In genomic region chr6:52284460-52285173, GRCh38 we compare ENCODE assay signal across 8 cellular contexts. TPM values are rescaled to one million over a fixed set of nuclear protein-coding genes. Genes with fewer than 3 reads are reported as not detected.
DNase-seq lines count a peak whose midpoint lies in the region; ATAC-seq and TF ChIP-seq lines count a peak whose summit lies in the region.

Gene MCM3 (minus strand): TSS chr6:52284742. CDS start chr6:52284674, 68 bp downstream.

- peak; percentile 99 for DNase-seq in DMS 273 treated with DMSO at 0.1 percent for 48 hours (lab: John Stamatoyannopoulos, UW)
- DNase-seq in OCI-M2 (lab: John Stamatoyannopoulos, UW; ENCODE audit: unreplicated experiment): peak; percentile 97
- peak; percentile 82 for DNase-seq in activated T-cell treated with anti-CD3 and anti-CD28 coated beads for 4 hours
- peak; percentile 96 for DNase-seq in epithelial cell of proximal tubule (ENCODE audit: low read depth)
- DNase-seq in mucosa of gallbladder (ENCODE audit: low spot score): peak; percentile 99
- DNase-seq in stimulated activated CD8-positive, alpha-beta memory T cell treated with anti-CD3 and anti-CD28 coated beads, Interleukin-4, amount 100 ng/mL, for 4 hours (ENCODE audit: low read depth in 2 of 2, low spot score in 1 of 2): peak; percentile 75 to 89

- peaks cover 4% of the 10 kb centered on the region for H3K36me3 Mint-ChIP-seq in IgD-negative memory B cell

- peak within 1 kb of the TSS in 1 of 3 donors; percentile 10 for H3K27ac Mint-ChIP-seq in IgD-negative memory B cell

- H3K4me1 Mint-ChIP-seq in IgD-negative memory B cell: peaks cover 17 to 26% (median 18%) of the 10 kb centered on the region in 3 donors

- TF ChIP-seq CTCF in epithelial cell of proximal tubule (conservative IDR thresholded peaks at IDR 0.05; ENCODE audit: low read depth, low read length): no peak

- H3K4me3 ChIP-seq in epithelial cell of proximal tubule (ENCODE audit: low read depth, low read length): peak within 1 kb of the TSS; percentile 88

- ATAC-seq in GM21529 (IDR thresholded peaks at IDR 0.05; ENCODE audit: unreplicated experiment): peak; percentile 96

- H3K4me3 Mint-ChIP-seq in IgD-negative memory B cell: peak within 1 kb of the TSS in 1 of 4 donors; percentile 57

- H3K9me3 Mint-ChIP-seq in IgD-negative memory B cell: no peaks in the 10 kb centered on the region

- H3K27me3 Mint-ChIP-seq in IgD-negative memory B cell: no peaks in the 10 kb centered on the region

RNA-seq across cellular contexts. Expression of gene MCM3, which starts in this region (rescaled TPM):
- polyA plus RNA-seq in IgD-negative memory B cell: 56.1 TPM
- 137 and 175 TPM in 2 replicates for total RNA-seq in epithelial cell of proximal tubule
- total RNA-seq in mucosa of gallbladder: 32.2 TPM

Comparison
In these comparisons a context has a peak if more than half of its experiments do, and no peak if none do; other contexts are left out.
1. Peak in every context shown above with its lines: DNase-seq, ATAC-seq and H3K4me3 ChIP-seq.